20 cellular contexts compared by ENCODE assay signal in genomic region chr17:78611636-78612035, GRCh38. TPM values are rescaled to one million over a fixed set of nuclear protein-coding genes. Genes with fewer than 3 reads are reported as not detected.
A peak's percentile ranks its signal among the peaks of the same experiment; 100 is the strongest.
DNase-seq lines count a peak whose midpoint lies in the region; ATAC-seq, FAIRE-seq and TF ChIP-seq lines count a peak whose summit lies in the region.
"Had no signal": no experiment of that assay in that cellular context is flagged by ENCODE, and none has a peak within 500 bp of the region (broad histone marks: within the 10 kb centered on the region; RNA-seq: fewer than 3 reads in every experiment).

No MANE protein-coding gene starts in this region.

- intact Hi-C loops in Right ventricle myocardium inferior (cut with DNase I), result no loop called here
- intact Hi-C loops in left ventricle myocardium inferior (cut with micrococcal nuclease), result no loop called here

- H4K20me1 ChIP-seq in SK-N-SH (ENCODE audit: insufficient read depth), result no peaks in the 10 kb centered on the region

- TF ChIP-seq POLR2A in gastroesophageal sphincter (IDR thresholded peaks at IDR 0.05), result no peak

- CTCF ChIA-PET in SK-N-SH (lab: Yijun Ruan, JAX), result interaction anchor here (0.7 to 3.9 kb wide), 3 partner anchors 10 to 187 kb away, joined by 3 to 18 read pairs (median 3); no protein-coding TSS in a partner anchor

- peaks cover 9% of the 10 kb centered on the region for H3K27me3 ChIP-seq in left ventricle myocardium inferior (ENCODE audit: low read depth)
- no peaks in the 10 kb centered on the region for H3K27me3 ChIP-seq in SK-N-SH (ENCODE audit: insufficient read depth)
- no peaks in the 10 kb centered on the region for H3K27me3 ChIP-seq in gastroesophageal sphincter

- H3K36me3 ChIP-seq in left ventricle myocardium inferior (no peaks in the 10 kb centered on the region), SK-N-SH (replicated peaks in 1 of 2; ENCODE audit: control insufficient read depth in 1 of 2, insufficient read depth in 2 of 2, low read length in 1 of 2) (no peaks in the 10 kb centered on the region), gastroesophageal sphincter (no peaks in the 10 kb centered on the region)

- no peaks in the 10 kb centered on the region for H3K9me2 ChIP-seq in SK-N-SH

- H3K9me3 ChIP-seq in left ventricle myocardium inferior (replicated peaks) (no peaks in the 10 kb centered on the region), SK-N-SH (no peaks in the 10 kb centered on the region), gastroesophageal sphincter (no peaks in the 10 kb centered on the region)
- H3K9me3 ChIP-seq: A549 had no signal

- H3K4me1 ChIP-seq in left ventricle myocardium inferior, result no peaks in the 10 kb centered on the region
- no peaks in the 10 kb centered on the region for H3K4me1 ChIP-seq in SK-N-SH (ENCODE audit: control insufficient read depth in 1 of 2, insufficient read depth in 2 of 2, low read depth in 1 of 2, low read length in 1 of 2)
- peaks cover 0 to 26% (median 8%) of the 10 kb centered on the region in 3 donors for H3K4me1 ChIP-seq in gastroesophageal sphincter

- POLR2A ChIA-PET in SK-N-SH (lab: Yijun Ruan, JAX), result no interaction called here

- H3K79me2 ChIP-seq in SK-N-SH (ENCODE audit: insufficient read depth), result no peaks in the 10 kb centered on the region

- no peaks in the 10 kb centered on the region for H3F3A ChIP-seq in SK-N-SH (replicated peaks; ENCODE audit: insufficient read depth)

- no peak overlapping the region for H3K27ac ChIP-seq in left ventricle myocardium inferior (replicated peaks)
- H3K27ac ChIP-seq in SK-N-SH (ENCODE audit: low read depth in 2 of 2, low read length in 1 of 2), result no peak overlapping the region
- H3K27ac ChIP-seq in gastroesophageal sphincter, result peak overlapping the region in 3 of 4 donors; percentile 31 to 45 (median 41)

- TF ChIP-seq RAD21 in SK-N-SH (IDR thresholded peaks at IDR 0.05; ENCODE audit: low read length), result no peak

- no peak overlapping the region for H2AFZ ChIP-seq in SK-N-SH (ENCODE audit: low read depth)

- H3K9ac ChIP-seq in SK-N-SH, result no peak overlapping the region

- peak; percentile 32 for FAIRE-seq in urothelium cell line (lab: Jason Lieb, UNC)

- H3K4me2 ChIP-seq in SK-N-SH, result no peak overlapping the region
- H3K4me2 ChIP-seq: A549 had no signal

- no peak for TF ChIP-seq EP300 in SK-N-SH (IDR thresholded peaks at IDR 0.05; ENCODE audit: borderline replicate concordance in 1 of 2, low read depth in 1 of 2, low read length in 1 of 2)
- TF ChIP-seq EP300 in gastroesophageal sphincter (IDR thresholded peaks at IDR 0.05), result no peak

- H3K4me3 ChIP-seq in left ventricle myocardium inferior (no peak overlapping the region), SK-N-SH (ENCODE audit: low read depth in 2 of 2, low read length in 1 of 2) (no peak overlapping the region), gastroesophageal sphincter (no peak overlapping the region)
- H3K4me3 ChIP-seq: A549 had no signal

- ATAC-seq in Right ventricle myocardium inferior (peak; percentile 33), gastroesophageal sphincter (peak; percentile 51), HG02840 (IDR thresholded peaks at IDR 0.05; ENCODE audit: low FRiP score, unreplicated experiment) (no peak)
- ATAC-seq: A549, sciatic nerve had no signal

- no peak for TF ChIP-seq CTCF in left ventricle myocardium inferior (IDR thresholded peaks at IDR 0.05; ENCODE audit: borderline replicate concordance)
- no peak for TF ChIP-seq CTCF in SK-N-SH (IDR thresholded peaks at IDR 0.05)
- TF ChIP-seq CTCF in gastroesophageal sphincter (IDR thresholded peaks at IDR 0.05), result no peak

- no peak for DNase-seq in Right ventricle myocardium inferior (ENCODE audit: missing footprints)
- no peak for DNase-seq in left ventricle myocardium inferior
- peak; percentile 12 for DNase-seq in SK-N-SH
- no peak for DNase-seq in urothelium cell line (ENCODE audit: low spot score)
- no peak for DNase-seq in anterior cingulate cortex (lab: John Stamatoyannopoulos, UW)
- DNase-seq in DMS53 (lab: John Stamatoyannopoulos, UW), result no peak
- DNase-seq: activated CD4-positive, alpha-beta T cell treated with anti-CD3 and anti-CD28 coated beads for 1 hour; activated CD8-positive, alpha-beta memory T cell treated with anti-CD3 and anti-CD28 coated beads for 24 hours; activated T-cell treated with anti-CD3 and anti-CD28 coated beads, Interleukin-2, amount 50 U/mL, for 48 hours; DMS153; H9; NCI-H1417 treated with DMSO at 0.1 percent for 48 hours; NCI-H446 treated with DMSO at 0.1 percent for 48 hours; stimulated activated CD4-positive, alpha-beta T cell treated with anti-CD3 and anti-CD28 coated beads, Interleukin-2, amount 100 ng/mL, for 24 hours; stimulated activated naive CD4-positive, alpha-beta T cell treated with Interleukin-2 at 50 U/mL for 16 hours had no signal

- 44% methylated on average over 7 of the region's 7 CpGs for WGBS in SK-N-SH (ENCODE audit: low lambda C conversion rate)
- 13 to 16% methylated on average over 3 to 6 of the region's 7 CpGs for WGBS in gastroesophageal sphincter (ENCODE audit: low coverage in 1 of 2), 2 donors

TF ChIP-seq in SK-N-SH, 30 proteins besides CTCF, POLR2A, EP300 and RAD21:
- TF ChIP-seq ELF1 (IDR thresholded peaks at IDR 0.05), result no peak
- no peak for TF ChIP-seq GATA2 (CRISPR knock-in tag; IDR thresholded peaks at IDR 0.05)
- no peak for TF ChIP-seq MXI1 (IDR thresholded peaks at IDR 0.05; ENCODE audit: low read depth, low read length)
- TF ChIP-seq ZBTB33 (IDR thresholded peaks at IDR 0.05; ENCODE audit: borderline replicate concordance, low read depth), result no peak
- TF ChIP-seq NFIC (IDR thresholded peaks at IDR 0.05; ENCODE audit: borderline replicate concordance), result no peak
- TF ChIP-seq FOXM1 (IDR thresholded peaks at IDR 0.05; ENCODE audit: low read depth), result no peak
- TF ChIP-seq GABPA (IDR thresholded peaks at IDR 0.05; ENCODE audit: low read depth), result no peak
- TF ChIP-seq TCF12 (IDR thresholded peaks at IDR 0.05), result 0 out of 2 replicates have a peak, but pooled peaks have one; percentile 21

RNA-seq across cellular contexts. Expression of gene DNAH17, which starts 34.4 kb away (rescaled TPM):
- total RNA-seq in Right ventricle myocardium inferior (not detected), left ventricle myocardium inferior (not detected), gastroesophageal sphincter (under 1 TPM in 1 of 4 donors, not detected in 3; 0.15 TPM)
- polyA plus RNA-seq in SK-N-SH (2012; rRNA removed), result not detected in 2 replicates
- under 0.01 TPM in 1 of 2 replicates, not detected in the other for polyA plus RNA-seq in SK-N-SH (2012; cell fraction: cytosol; rRNA removed)
- not detected in 2 replicates for polyA plus RNA-seq in SK-N-SH (2012; cell fraction: nucleus; rRNA removed)
- total RNA-seq: glomerular endothelial cell had no signal

Comparison
In these comparisons a context has a peak if more than half of its experiments do, and no peak if none do; other contexts are left out.
1. H3K27ac ChIP-seq: peak in gastroesophageal sphincter (3 of 4); none in left ventricle myocardium inferior (single experiment) and SK-N-SH (0 of 2).